Comparison of ENCODE assay signal across 8 cellular contexts in genomic region chr1:23810818-23811420, GRCh38. TPM values are rescaled to one million over a fixed set of nuclear protein-coding genes. Genes with fewer than 3 reads are reported as not detected.
DNase-seq lines count a peak whose midpoint lies in the region; ATAC-seq and TF ChIP-seq lines count a peak whose summit lies in the region.

No MANE protein-coding gene starts in this region.

- H3K4me3 ChIP-seq in LNCaP clone FGC (ENCODE audit: low read depth, low read length): no peak overlapping the region

- TF ChIP-seq CTCF in LNCaP clone FGC (IDR thresholded peaks at IDR 0.05; ENCODE audit: control insufficient read depth, extremely low read depth, insufficient read depth): peak; percentile 54
- TF ChIP-seq CTCF in nephron (IDR thresholded peaks at IDR 0.05; ENCODE audit: unreplicated experiment in 3 of 3): peak; percentile 40 to 49 (median 43)

- no peak for ATAC-seq in GM21786 (IDR thresholded peaks at IDR 0.05; ENCODE audit: unreplicated experiment)
- no peak for ATAC-seq in GM19455 (IDR thresholded peaks at IDR 0.05; ENCODE audit: unreplicated experiment)

- peak; percentile 44 for DNase-seq in activated gamma-delta T cell treated with Interleukin-2 at 50 U/mL for 16 hours
- DNase-seq in activated gamma-delta T cell (lab: John Stamatoyannopoulos, UW): no peak
- no peak for DNase-seq in LNCaP clone FGC (ENCODE audit: low read depth)
- peak; percentile 66 for DNase-seq in activated CD4-positive, alpha-beta T cell treated with anti-CD3 and anti-CD28 coated beads, Interleukin-2, amount 10 ng/mL, durations not matched to agents 7 days and 5 days
- DNase-seq in epithelial cell of prostate (ENCODE audit: low read depth, low spot score): no peak

- CTCF ChIA-PET in activated CD4-positive, alpha-beta T cell treated with anti-CD3 and anti-CD28 coated beads, Interleukin-2, amount 10 ng/mL, durations not matched to agents 7 days and 5 days (lab: Charles Lee): interaction anchor here (0.8 to 4.2 kb wide), 15 partner anchors 9 to 144 kb away, joined by 3 to 29 read pairs (median 7); partner anchors contain the start of genes GALE and HMGCL

- H3K27ac Mint-ChIP-seq in activated CD4-positive, alpha-beta T cell treated with anti-CD3 and anti-CD28 coated beads, Interleukin-2, amount 10 ng/mL, durations not matched to agents 7 days and 5 days: peak overlapping the region; percentile 20
- no peak overlapping the region for H3K27ac Mint-ChIP-seq in nephron

- peaks cover 20% of the 10 kb centered on the region for H3K4me1 Mint-ChIP-seq in activated CD4-positive, alpha-beta T cell treated with anti-CD3 and anti-CD28 coated beads, Interleukin-2, amount 10 ng/mL, durations not matched to agents 7 days and 5 days
- no peaks in the 10 kb centered on the region for H3K4me1 Mint-ChIP-seq in nephron

- H3K36me3 Mint-ChIP-seq in activated CD4-positive, alpha-beta T cell treated with anti-CD3 and anti-CD28 coated beads, Interleukin-2, amount 10 ng/mL, durations not matched to agents 7 days and 5 days (ENCODE audit: low read depth): peaks cover 16% of the 10 kb centered on the region
- peaks cover 42% of the 10 kb centered on the region for H3K36me3 Mint-ChIP-seq in nephron (ENCODE audit: low read depth)

- POLR2A ChIA-PET in activated CD4-positive, alpha-beta T cell treated with anti-CD3 and anti-CD28 coated beads, Interleukin-2, amount 10 ng/mL, durations not matched to agents 7 days and 5 days (lab: Charles Lee): no interaction called here

- no peak overlapping the region for H3K4me3 Mint-ChIP-seq in activated CD4-positive, alpha-beta T cell treated with anti-CD3 and anti-CD28 coated beads, Interleukin-2, amount 10 ng/mL, durations not matched to agents 7 days and 5 days
- H3K4me3 Mint-ChIP-seq in nephron: no peak overlapping the region

- H3K27me3 Mint-ChIP-seq in activated CD4-positive, alpha-beta T cell treated with anti-CD3 and anti-CD28 coated beads, Interleukin-2, amount 10 ng/mL, durations not matched to agents 7 days and 5 days: no peaks in the 10 kb centered on the region
- no peaks in the 10 kb centered on the region for H3K27me3 Mint-ChIP-seq in nephron (ENCODE audit: low read depth)

- peak overlapping the region; percentile 9 for H3K27ac ChIP-seq in epithelial cell of prostate

- H3K9me3 Mint-ChIP-seq in activated CD4-positive, alpha-beta T cell treated with anti-CD3 and anti-CD28 coated beads, Interleukin-2, amount 10 ng/mL, durations not matched to agents 7 days and 5 days: no peaks in the 10 kb centered on the region
- no peaks in the 10 kb centered on the region for H3K9me3 Mint-ChIP-seq in nephron

RNA-seq across cellular contexts. Expression of gene GALE, which starts 10.4 kb away (rescaled TPM):
- total RNA-seq in activated CD4-positive, alpha-beta T cell treated with anti-CD3 and anti-CD28 coated beads, Interleukin-2, amount 10 ng/mL, durations not matched to agents 7 days and 5 days: 10 to 100 TPM; 14.5 to 17.4 TPM

RNA-seq across cellular contexts. Expression of gene HMGCL, which starts 14.3 kb away (rescaled TPM):
- total RNA-seq in activated CD4-positive, alpha-beta T cell treated with anti-CD3 and anti-CD28 coated beads, Interleukin-2, amount 10 ng/mL, durations not matched to agents 7 days and 5 days: 10 to 100 TPM; 22.1 to 25.2 TPM

RNA-seq across cellular contexts. Expression of gene LYPLA2, which starts 20.0 kb away (rescaled TPM):
- 10 to 100 TPM; 73.2 to 75.9 TPM for total RNA-seq in activated CD4-positive, alpha-beta T cell treated with anti-CD3 and anti-CD28 coated beads, Interleukin-2, amount 10 ng/mL, durations not matched to agents 7 days and 5 days

RNA-seq across cellular contexts. Expression of gene PITHD1, which starts 32.7 kb away (rescaled TPM):
- total RNA-seq in activated CD4-positive, alpha-beta T cell treated with anti-CD3 and anti-CD28 coated beads, Interleukin-2, amount 10 ng/mL, durations not matched to agents 7 days and 5 days: 10 to 100 TPM; 54.3 to 55.3 TPM

RNA-seq across cellular contexts. Expression of gene FUCA1, which starts 57.2 kb away (rescaled TPM):
- 1 to 10 TPM; 5.8 to 6.1 TPM for total RNA-seq in activated CD4-positive, alpha-beta T cell treated with anti-CD3 and anti-CD28 coated beads, Interleukin-2, amount 10 ng/mL, durations not matched to agents 7 days and 5 days

Comparison
In these comparisons a context has a peak if more than half of its experiments do, and no peak if none do; other contexts are left out.
1. DNase-seq: peak in activated gamma-delta T cell treated with Interleukin-2 at 50 U/mL for 16 hours (single experiment) and activated CD4-positive, alpha-beta T cell treated with anti-CD3 and anti-CD28 coated beads, Interleukin-2, amount 10 ng/mL, durations not matched to agents 7 days and 5 days (single experiment); none in activated gamma-delta T cell (single experiment), LNCaP clone FGC (single experiment) and epithelial cell of prostate (single experiment).